10 cellular contexts compared by ENCODE assay signal in the genomic region with DNA sequence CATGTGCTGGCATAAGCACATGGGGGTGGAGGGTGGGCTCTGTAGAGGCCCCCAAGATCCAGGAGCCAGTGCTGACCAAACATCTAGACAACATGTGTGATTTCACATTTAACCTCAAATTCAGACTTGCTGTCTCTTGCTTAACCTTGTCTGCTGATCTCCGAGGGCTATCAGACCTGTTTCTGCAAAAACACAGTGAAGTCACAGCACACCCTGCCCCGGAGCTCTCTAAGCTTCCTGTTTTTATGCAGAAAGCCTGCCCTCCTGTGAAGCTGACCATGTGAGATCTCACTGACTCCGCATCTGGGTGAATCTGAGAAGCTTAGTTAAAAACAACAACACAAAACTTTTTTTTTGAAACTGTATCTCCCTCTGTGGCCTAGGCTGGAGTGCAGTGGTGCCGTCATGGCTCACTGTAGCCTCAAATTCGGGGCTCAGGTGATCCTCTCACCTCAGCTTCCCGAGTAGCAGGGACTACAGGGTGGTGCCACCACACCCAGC. TPM values are rescaled to one million over a fixed set of nuclear protein-coding genes. Genes with fewer than 3 reads are reported as not detected.
DNase-seq lines count a peak whose midpoint lies in the region; ATAC-seq and TF ChIP-seq lines count a peak whose summit lies in the region.
"Had no signal": no experiment of that assay in that cellular context is flagged by ENCODE, and none has a peak within 500 bp of the region (broad histone marks: within the 10 kb centered on the region; RNA-seq: fewer than 3 reads in every experiment).

No MANE protein-coding gene starts in this region.

- peak; percentile 83 for ATAC-seq in activated CD4-positive, alpha-beta T cell treated with anti-CD3 and anti-CD28 coated beads for 36 hours
- peak; percentile 92 for ATAC-seq in activated naive CD8-positive, alpha-beta T cell treated with anti-CD3 and anti-CD28 coated beads, Interleukin-2, amount 10 ng/mL, durations not matched to agents 7 days and 5 days (ENCODE audit: low read depth)
- ATAC-seq in HG03095 (IDR thresholded peaks at IDR 0.05; ENCODE audit: unreplicated experiment) (no peak), GM19351 (IDR thresholded peaks at IDR 0.05; ENCODE audit: unreplicated experiment) (no peak)

- no peak for TF ChIP-seq CTCF in type B pancreatic cell (conservative IDR thresholded peaks at IDR 0.05)

- CTCF ChIA-PET in activated CD4-positive, alpha-beta T cell treated with anti-CD3 and anti-CD28 coated beads for 36 hours (lab: Charles Lee), result interaction anchor here (0.6 to 1.7 kb wide), 9 partner anchors 9 to 682 kb away, joined by 3 to 11 read pairs (median 3); a partner anchor contains a TSS

- peaks cover 24% of the 10 kb centered on the region for H3K4me1 Mint-ChIP-seq in activated CD4-positive, alpha-beta T cell treated with anti-CD3 and anti-CD28 coated beads for 36 hours
- H3K4me1 Mint-ChIP-seq in activated naive CD8-positive, alpha-beta T cell treated with anti-CD3 and anti-CD28 coated beads, Interleukin-2, amount 10 ng/mL, durations not matched to agents 7 days and 5 days, result peaks cover 12% of the 10 kb centered on the region
- H3K4me1 Mint-ChIP-seq in type B pancreatic cell (ENCODE audit: unreplicated experiment), result no peaks in the 10 kb centered on the region

- DNase-seq in activated CD4-positive, alpha-beta T cell treated with anti-CD3 and anti-CD28 coated beads for 36 hours, result peak; percentile 47
- no peak for DNase-seq in activated CD4-positive, alpha-beta T cell treated with anti-CD3 and anti-CD28 coated beads for 4 hours
- DNase-seq in activated naive CD8-positive, alpha-beta T cell treated with anti-CD3 and anti-CD28 coated beads, Interleukin-2, amount 10 ng/mL, durations not matched to agents 7 days and 5 days, result no peak
- no peak for DNase-seq in type B pancreatic cell (ENCODE audit: extremely low spot score, unreplicated experiment)
- DNase-seq in NCI-H345 treated with DMSO at 0.1 percent for 48 hours (lab: John Stamatoyannopoulos, UW; ENCODE audit: unreplicated experiment), result no peak

- H3K9me3 Mint-ChIP-seq in activated CD4-positive, alpha-beta T cell treated with anti-CD3 and anti-CD28 coated beads for 36 hours (ENCODE audit: low read depth), result no peaks in the 10 kb centered on the region
- no peaks in the 10 kb centered on the region for H3K9me3 Mint-ChIP-seq in activated naive CD8-positive, alpha-beta T cell treated with anti-CD3 and anti-CD28 coated beads, Interleukin-2, amount 10 ng/mL, durations not matched to agents 7 days and 5 days
- no peaks in the 10 kb centered on the region for H3K9me3 Mint-ChIP-seq in type B pancreatic cell

- peak overlapping the region; percentile 30 for H3K4me3 Mint-ChIP-seq in activated CD4-positive, alpha-beta T cell treated with anti-CD3 and anti-CD28 coated beads for 36 hours
- peak overlapping the region; percentile 4 for H3K4me3 Mint-ChIP-seq in activated naive CD8-positive, alpha-beta T cell treated with anti-CD3 and anti-CD28 coated beads, Interleukin-2, amount 10 ng/mL, durations not matched to agents 7 days and 5 days
- peak overlapping the region; percentile 65 for H3K4me3 Mint-ChIP-seq in type B pancreatic cell

- H3K27ac ChIP-seq in layer of hippocampus (ENCODE audit: low read depth, low read length), result peak overlapping the region; percentile 77

- no peaks in the 10 kb centered on the region for H3K27me3 ChIP-seq in layer of hippocampus (ENCODE audit: control insufficient read depth, insufficient read depth, low read length)

- POLR2A ChIA-PET in activated CD4-positive, alpha-beta T cell treated with anti-CD3 and anti-CD28 coated beads for 36 hours (lab: Charles Lee), result interaction anchor here (0.6 kb wide), 2 partner anchors 37 to 187 kb away, joined by 3 to 6 read pairs; no protein-coding TSS in a partner anchor
- POLR2A ChIA-PET in activated naive CD8-positive, alpha-beta T cell treated with anti-CD3 and anti-CD28 coated beads, Interleukin-2, amount 10 ng/mL, durations not matched to agents 7 days and 5 days (lab: Charles Lee), result interaction anchor here (0.8 to 8.9 kb wide), 4 partner anchors 8 to 39 kb away, joined by 3 to 76 read pairs (median 3); a partner anchor contains a TSS

- H3K36me3 Mint-ChIP-seq in activated CD4-positive, alpha-beta T cell treated with anti-CD3 and anti-CD28 coated beads for 36 hours (ENCODE audit: low read depth), result no peaks in the 10 kb centered on the region
- H3K36me3 Mint-ChIP-seq in activated naive CD8-positive, alpha-beta T cell treated with anti-CD3 and anti-CD28 coated beads, Interleukin-2, amount 10 ng/mL, durations not matched to agents 7 days and 5 days, result no peaks in the 10 kb centered on the region
- H3K36me3 Mint-ChIP-seq in type B pancreatic cell, result no peaks in the 10 kb centered on the region

- H3K27me3 Mint-ChIP-seq in activated CD4-positive, alpha-beta T cell treated with anti-CD3 and anti-CD28 coated beads for 36 hours, result no peaks in the 10 kb centered on the region
- H3K27me3 Mint-ChIP-seq in activated naive CD8-positive, alpha-beta T cell treated with anti-CD3 and anti-CD28 coated beads, Interleukin-2, amount 10 ng/mL, durations not matched to agents 7 days and 5 days, result no peaks in the 10 kb centered on the region
- peaks cover 10% of the 10 kb centered on the region for H3K27me3 Mint-ChIP-seq in type B pancreatic cell

- intact Hi-C loops in activated CD4-positive, alpha-beta T cell treated with anti-CD3 and anti-CD28 coated beads for 36 hours (cut with DNase I, micrococcal nuclease), result no loop called here

- peak overlapping the region; percentile 86 for H3K27ac Mint-ChIP-seq in activated CD4-positive, alpha-beta T cell treated with anti-CD3 and anti-CD28 coated beads for 36 hours
- H3K27ac Mint-ChIP-seq in activated naive CD8-positive, alpha-beta T cell treated with anti-CD3 and anti-CD28 coated beads, Interleukin-2, amount 10 ng/mL, durations not matched to agents 7 days and 5 days, result peak overlapping the region; percentile 81
- peak overlapping the region; percentile 97 for H3K27ac Mint-ChIP-seq in type B pancreatic cell

RNA-seq across cellular contexts. Expression of a gene that starts 6.6 kb away (rescaled TPM):
- 1 to 10 TPM; 3.2 to 3.8 TPM for total RNA-seq in activated CD4-positive, alpha-beta T cell treated with anti-CD3 and anti-CD28 coated beads for 36 hours
- total RNA-seq in activated naive CD8-positive, alpha-beta T cell treated with anti-CD3 and anti-CD28 coated beads, Interleukin-2, amount 10 ng/mL, durations not matched to agents 7 days and 5 days, result 10 to 100 TPM; 27.5 to 28.6 TPM
- not detected in 2 replicates for total RNA-seq in type B pancreatic cell (ENCODE audit: low replicate concordance)
- total RNA-seq: A172, astrocyte had no signal

RNA-seq across cellular contexts. Expression of a gene that starts 9.9 kb away (rescaled TPM):
- total RNA-seq in activated CD4-positive, alpha-beta T cell treated with anti-CD3 and anti-CD28 coated beads for 36 hours, result not detected
- not detected for total RNA-seq in activated naive CD8-positive, alpha-beta T cell treated with anti-CD3 and anti-CD28 coated beads, Interleukin-2, amount 10 ng/mL, durations not matched to agents 7 days and 5 days
- not detected in 2 replicates for total RNA-seq in type B pancreatic cell (ENCODE audit: low replicate concordance)
- total RNA-seq: A172, astrocyte had no signal

RNA-seq across cellular contexts. Expression of a gene that starts 17.2 kb away (rescaled TPM):
- total RNA-seq in activated CD4-positive, alpha-beta T cell treated with anti-CD3 and anti-CD28 coated beads for 36 hours, result 10 to 100 TPM; 13.7 to 17.1 TPM
- 10 to 100 TPM; 15.2 to 17.0 TPM for total RNA-seq in activated naive CD8-positive, alpha-beta T cell treated with anti-CD3 and anti-CD28 coated beads, Interleukin-2, amount 10 ng/mL, durations not matched to agents 7 days and 5 days
- 14.7 and 15.2 TPM in 2 replicates for total RNA-seq in type B pancreatic cell (ENCODE audit: low replicate concordance)

RNA-seq across cellular contexts. Expression of a gene that starts 17.2 kb away (rescaled TPM):
- 10 to 100 TPM; 29.5 to 33.1 TPM for total RNA-seq in activated CD4-positive, alpha-beta T cell treated with anti-CD3 and anti-CD28 coated beads for 36 hours
- 10 to 100 TPM; 21.1 to 25.2 TPM for total RNA-seq in activated naive CD8-positive, alpha-beta T cell treated with anti-CD3 and anti-CD28 coated beads, Interleukin-2, amount 10 ng/mL, durations not matched to agents 7 days and 5 days
- 21.7 and 24.1 TPM in 2 replicates for total RNA-seq in type B pancreatic cell (ENCODE audit: low replicate concordance)

RNA-seq across cellular contexts. Expression of a gene that starts 25.5 kb away (rescaled TPM):
- under 1 TPM in 1 of 2 experiments, not detected in 1; 0.11 TPM for total RNA-seq in activated CD4-positive, alpha-beta T cell treated with anti-CD3 and anti-CD28 coated beads for 36 hours
- under 1 TPM; 0.54 to 0.64 TPM for total RNA-seq in activated naive CD8-positive, alpha-beta T cell treated with anti-CD3 and anti-CD28 coated beads, Interleukin-2, amount 10 ng/mL, durations not matched to agents 7 days and 5 days
- total RNA-seq in type B pancreatic cell (ENCODE audit: low replicate concordance), result not detected in 2 replicates
- total RNA-seq: A172, astrocyte had no signal

Comparison
In these comparisons a context has a peak if more than half of its experiments do, and no peak if none do; other contexts are left out.
1. ATAC-seq: peak in activated CD4-positive, alpha-beta T cell treated with anti-CD3 and anti-CD28 coated beads for 36 hours (single experiment) and activated naive CD8-positive, alpha-beta T cell treated with anti-CD3 and anti-CD28 coated beads, Interleukin-2, amount 10 ng/mL, durations not matched to agents 7 days and 5 days (single experiment); none in HG03095 (single experiment) and GM19351 (single experiment).
2. H3K4me3 Mint-ChIP-seq: peak in every context shown above with its lines; median percentile 65 in type B pancreatic cell; 30 in activated CD4-positive, alpha-beta T cell treated with anti-CD3 and anti-CD28 coated beads for 36 hours; 4 in activated naive CD8-positive, alpha-beta T cell treated with anti-CD3 and anti-CD28 coated beads, Interleukin-2, amount 10 ng/mL, durations not matched to agents 7 days and 5 days.
3. RNA of a gene that starts 6.6 kb away (total RNA-seq): 27.5 to 28.6 TPM in activated naive CD8-positive, alpha-beta T cell treated with anti-CD3 and anti-CD28 coated beads, Interleukin-2, amount 10 ng/mL, durations not matched to agents 7 days and 5 days; 3.2 to 3.8 TPM in activated CD4-positive, alpha-beta T cell treated with anti-CD3 and anti-CD28 coated beads for 36 hours and not detected in type B pancreatic cell; every median in the first group is over 4 times any median in the second.
4. Peak in every context shown above with its lines, with median percentiles within 50 percentile points of each other: H3K27ac Mint-ChIP-seq.